In the genomic region with DNA sequence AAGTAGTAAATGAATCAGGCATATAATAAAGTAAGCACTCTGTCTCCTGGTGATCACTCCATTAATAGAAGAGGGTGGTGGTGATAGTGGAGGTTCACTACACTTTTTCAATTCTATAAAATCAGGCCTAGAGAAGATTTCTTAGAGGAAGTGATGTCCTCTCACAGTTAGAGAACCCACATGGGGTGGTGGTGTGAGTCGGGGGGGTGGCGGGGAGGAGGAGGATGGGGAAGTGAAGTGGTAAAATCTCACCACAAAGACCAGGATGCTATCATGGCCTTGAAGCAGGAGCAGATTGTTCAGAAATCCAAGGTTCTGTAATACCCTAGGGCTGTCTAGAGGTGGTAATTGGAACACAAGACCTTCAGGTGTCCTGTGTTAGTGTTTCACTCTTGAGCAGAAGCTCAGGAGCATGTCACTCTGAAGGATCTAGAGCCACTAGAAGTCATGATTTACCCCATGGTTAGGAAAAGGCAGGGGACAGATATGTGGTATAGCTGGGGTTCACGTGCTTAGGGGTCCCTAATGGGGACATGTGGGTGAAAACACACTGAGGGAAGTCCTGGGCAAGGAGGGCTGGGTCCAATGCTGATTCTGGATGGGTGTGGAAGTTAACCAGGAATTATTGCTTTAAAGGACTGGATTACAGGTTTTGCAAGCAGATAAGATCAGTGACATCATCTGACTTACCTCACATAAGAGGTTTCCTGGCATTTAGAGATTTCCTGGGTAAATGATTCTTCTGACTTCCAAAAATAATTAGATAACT, we compare ENCODE assay signal across 8 cellular contexts. TPM values are rescaled to one million over a fixed set of nuclear protein-coding genes. Genes with fewer than 3 reads are reported as not detected.
A peak's percentile ranks its signal among the peaks of the same experiment; 100 is the strongest.
DNase-seq lines count a peak whose midpoint lies in the region; ATAC-seq, FAIRE-seq and TF ChIP-seq lines count a peak whose summit lies in the region.

No MANE protein-coding gene starts in this region.

- no TSS peak for BruUV-seq in GM12878 (replicated peaks; lab: Mats Ljungman, UMichigan)

- FAIRE-seq in GM12878 (lab: Jason Lieb, UNC), result no peak
- FAIRE-seq in pancreas (lab: Jason Lieb, UNC), result no peak

- ATAC-seq in GM21737 (IDR thresholded peaks at IDR 0.05; ENCODE audit: unreplicated experiment) (peak; percentile 45), GM12878 (peak; percentile 67), pancreas (peak in 3 of 4 donors; percentile 39 to 77 (median 62)), GM18870 (IDR thresholded peaks at IDR 0.05; ENCODE audit: unreplicated experiment) (no peak)

- 44% methylated on average over 2 of the region's 3 CpGs for WGBS in GM12878 (ENCODE audit: insufficient coverage, insufficient replicate concordance, low lambda C conversion rate, missing lambda C conversion rate)
- 88 to 97% methylated on average over 3 of the region's 3 CpGs for WGBS in pancreas, 2 donors

- CTCF ChIA-PET in GM12878 (lab: Yijun Ruan, JAX), result interaction anchor here (0.9 to 1.6 kb wide), 2 partner anchors 11 to 13 kb away, joined by 3 read pairs; no protein-coding TSS in a partner anchor

- no peak overlapping the region for H3K4me3 ChIP-seq in Peyer's patch
- no peak overlapping the region for H3K4me3 ChIP-seq in GM12878
- H3K4me3 ChIP-seq in pancreas, result no peak overlapping the region

- TF ChIP-seq RAD21 in GM12878 (IDR thresholded peaks at IDR 0.05; ENCODE audit: insufficient read depth, low read depth, low read length), result no peak

- no peak for TF ChIP-seq CTCF in Peyer's patch (IDR thresholded peaks at IDR 0.05)
- no peak for TF ChIP-seq CTCF in GM12878 (IDR thresholded peaks at IDR 0.05 in 2 of 3, conservative IDR thresholded peaks at IDR 0.05 in 1 of 3; ENCODE audit: control insufficient read depth in 2 of 3, extremely low read depth in 1 of 3, insufficient read depth in 1 of 3, low read depth in 3 of 3, low read length in 3 of 3)
- TF ChIP-seq CTCF in pancreas (IDR thresholded peaks at IDR 0.05), result no peak
- no peak for TF ChIP-seq CTCF in GM13977 (IDR thresholded peaks at IDR 0.05; ENCODE audit: extremely low read depth, insufficient read depth, missing control alignments)

- in situ Hi-C loops in GM12878 (cut with MboI), result no loop called here
- in situ Hi-C loops in GM13977 (cut with MboI; ENCODE audit: low pct_unique_long_range_greater_than_20kb, low sequenced_read_pairs, unreplicated experiment), result no loop called here

- H3K27ac ChIP-seq in Peyer's patch, result peak overlapping the region; percentile 33 to 86 (median 40)
- H3K27ac ChIP-seq in GM12878 (ENCODE audit: control insufficient read depth, insufficient read depth), result peak overlapping the region; percentile 58
- H3K27ac ChIP-seq in pancreas, result peak overlapping the region in 1 of 4 donors; percentile 8

- peaks cover 0 to 28% (median 12%) of the 10 kb centered on the region in 4 donors for H3K4me1 ChIP-seq in Peyer's patch
- peaks cover 15% of the 10 kb centered on the region for H3K4me1 ChIP-seq in GM12878 (ENCODE audit: control insufficient read depth, insufficient read depth, low read length)
- H3K4me1 ChIP-seq in pancreas, result peaks cover 0 to 8% (median 0%) of the 10 kb centered on the region in 3 donors

- H3K9me3 ChIP-seq in Peyer's patch (no peaks in the 10 kb centered on the region), GM12878 (replicated peaks; ENCODE audit: control insufficient read depth, insufficient read depth, low read length) (no peaks in the 10 kb centered on the region), pancreas (no peaks in the 10 kb centered on the region)

- peak overlapping the region; percentile 48 for H2AFZ ChIP-seq in GM12878 (ENCODE audit: control insufficient read depth, low read depth, low read length)

- no peaks in the 10 kb centered on the region for H3K27me3 ChIP-seq in Peyer's patch
- no peaks in the 10 kb centered on the region for H3K27me3 ChIP-seq in GM12878 (replicated peaks in 1 of 2; ENCODE audit: control insufficient read depth in 2 of 2, insufficient read depth in 2 of 2, low read length in 1 of 2)
- no peaks in the 10 kb centered on the region for H3K27me3 ChIP-seq in pancreas

- SMC1A ChIA-PET in GM12878 (lab: Charles Lee; ENCODE audit: uncharacterized antibody, unreplicated experiment), result no interaction called here

- RAD21 ChIA-PET in GM12878 (lab: Charles Lee; ENCODE audit: unreplicated experiment), result no interaction called here

- intact Hi-C loops in GM12878 (cut with micrococcal nuclease; ENCODE audit: unreplicated experiment), result no loop called here
- intact Hi-C loops in pancreas (cut with DNase I), result no loop called here

- peak overlapping the region; percentile 59 for H3K4me2 ChIP-seq in GM12878 (ENCODE audit: control insufficient read depth, insufficient read depth)

- TF ChIP-seq POLR2A in Peyer's patch (IDR thresholded peaks at IDR 0.05), result no peak
- no peak for TF ChIP-seq POLR2A in GM12878 (IDR thresholded peaks at IDR 0.05; ENCODE audit: low read depth, low read length)

- peak in 2 of 3 donors; percentile 76 to 82 for DNase-seq in Peyer's patch
- no peak for DNase-seq in GM12878 (ENCODE audit: low read depth, low spot score)
- peak in 1 of 6 donors; percentile 45 for DNase-seq in pancreas
- no peak for DNase-seq in GM13977 (ENCODE audit: low spot score)
- DNase-seq in NCI-H345 treated with DMSO at 0.1 percent for 48 hours (lab: John Stamatoyannopoulos, UW; ENCODE audit: unreplicated experiment), result no peak
- DNase-seq in COR-L47 (lab: John Stamatoyannopoulos, UW), result no peak

- H4K20me1 ChIP-seq in GM12878 (ENCODE audit: control insufficient read depth, insufficient read depth), result no peaks in the 10 kb centered on the region

- POLR2A ChIA-PET in GM12878 (lab: Charles Lee), result no interaction called here

- H3K79me2 ChIP-seq in GM12878 (ENCODE audit: control insufficient read depth, insufficient read depth, low read length), result no peaks in the 10 kb centered on the region

- H3K36me3 ChIP-seq in Peyer's patch, result peaks cover 0 to 12% (median 0%) of the 10 kb centered on the region in 3 donors
- no peaks in the 10 kb centered on the region for H3K36me3 ChIP-seq in GM12878 (ENCODE audit: control insufficient read depth in 2 of 2, insufficient read depth in 2 of 2, low read length in 1 of 2)
- H3K36me3 ChIP-seq in pancreas, result no peaks in the 10 kb centered on the region

- H3K9ac ChIP-seq in GM12878 (ENCODE audit: control insufficient read depth, insufficient read depth, low read length), result peak overlapping the region; percentile 15; the same call in 1 of the 2 replicates

- no peak for TF ChIP-seq EP300 in GM12878 (IDR thresholded peaks at IDR 0.05; ENCODE audit: borderline replicate concordance in 1 of 2, control insufficient read depth in 1 of 2, low read depth in 2 of 2, low read length in 2 of 2)

RNA-seq across cellular contexts. Expression of a gene that starts 31.0 kb away (rescaled TPM):
- total RNA-seq in Peyer's patch (10 to 100 TPM in 3 of 4 donors, 1 to 10 TPM in 1; 1.7 to 19.6 (median 16.1) TPM), GM12878 (2014; rRNA removed) (2.7 and 3.5 TPM in 2 replicates), GM12878 (2014; rRNA removed; fragmentation: Illumina TruSeq; extraction: Trizol) (3.6 and 3.7 TPM in 2 replicates), GM12878 (2021) (3.9 and 4.1 TPM in 2 replicates), pancreas (1 to 10 TPM; 1.6 to 3.5 (median 2.3) TPM)
- 1.6 and 1.9 TPM in 2 replicates for total RNA-seq in GM12878 (2013; cell fraction: nucleolus; rRNA removed)
- 0.64 TPM for polyA plus RNA-seq in GM12878 (2011; ENCODE audit: low read depth)
- polyA plus RNA-seq in GM12878 (2011; rRNA removed) (0.87 and 1.3 TPM in 2 replicates), GM12878 (2014; fragmentation: Illumina TruSeq; extraction: Trizol) (3.3 and 6.6 TPM in 2 replicates), GM12878 (2014; fragmentation: Nextera tagmentation; extraction: Ambion mirVana) (1 to 10 TPM in 1 of 2 experiments, under 1 TPM in 1; 0.79 to 1.3 TPM), GM12878 (2014; rRNA removed) (2.3 and 2.8 TPM in 2 replicates), GM12878 (2016; fragmentation: Nextera tagmentation; extraction: Ambion mirVana) (1 to 10 TPM; 3.1 to 3.4 TPM), pancreas (1 to 10 TPM in 1 of 2 donors, under 1 TPM in 1; 0.92 to 1.2 TPM)
- 0.45 and 0.54 TPM in 2 replicates for polyA plus RNA-seq in GM12878 (2011; cell fraction: cytosol; rRNA removed)
- 0.25 and 0.30 TPM in 2 replicates for polyA plus RNA-seq in GM12878 (2011; cell fraction: nucleus; rRNA removed)
- polyA plus RNA-seq in GM12878 (2012), result 0.89 and 0.98 TPM in 2 replicates
- polyA minus RNA-seq in GM12878 (2011; rRNA and poly(A)+ RNA removed), result 0.57 and 0.95 TPM in 2 replicates
- polyA minus RNA-seq in GM12878 (2011; cell fraction: cytosol; rRNA and poly(A)+ RNA removed), result 0.13 and 0.21 TPM in 2 replicates
- polyA minus RNA-seq in GM12878 (2011; cell fraction: nucleus; rRNA and poly(A)+ RNA removed), result 0.12 and 0.19 TPM in 2 replicates

RNA-seq across cellular contexts. Expression of a gene that starts 42.1 kb away (rescaled TPM):
- 10 to 100 TPM; 11.1 to 21.7 (median 15.4) TPM for total RNA-seq in Peyer's patch
- 19.7 and 21.5 TPM in 2 replicates for total RNA-seq in GM12878 (2013; cell fraction: nucleolus; rRNA removed)
- 53.0 and 56.9 TPM in 2 replicates for total RNA-seq in GM12878 (2014; rRNA removed)
- total RNA-seq in GM12878 (2014; rRNA removed; fragmentation: Illumina TruSeq; extraction: Trizol), result 44.6 and 45.8 TPM in 2 replicates
- 52.7 and 55.2 TPM in 2 replicates for total RNA-seq in GM12878 (2021)
- 8.9 TPM for polyA plus RNA-seq in GM12878 (2011; ENCODE audit: low read depth)
- polyA plus RNA-seq in GM12878 (2011; rRNA removed), result 31.7 and 34.4 TPM in 2 replicates
- polyA plus RNA-seq in GM12878 (2011; cell fraction: cytosol; rRNA removed), result 23.8 and 32.5 TPM in 2 replicates
- 17.0 and 24.8 TPM in 2 replicates for polyA plus RNA-seq in GM12878 (2011; cell fraction: nucleus; rRNA removed)
- polyA plus RNA-seq in GM12878 (2012), result 20.8 and 29.5 TPM in 2 replicates
- polyA plus RNA-seq in GM12878 (2014; fragmentation: Illumina TruSeq; extraction: Trizol), result 34.4 and 46.7 TPM in 2 replicates
- polyA plus RNA-seq in GM12878 (2014; fragmentation: Nextera tagmentation; extraction: Ambion mirVana), result 10 to 100 TPM; 24.2 to 27.8 TPM
- 33.2 and 40.1 TPM in 2 replicates for polyA plus RNA-seq in GM12878 (2014; rRNA removed)
- polyA plus RNA-seq in GM12878 (2016; fragmentation: Nextera tagmentation; extraction: Ambion mirVana), result 10 to 100 TPM; 65.9 to 75.2 TPM
- 39.6 and 43.2 TPM in 2 replicates for polyA minus RNA-seq in GM12878 (2011; rRNA and poly(A)+ RNA removed)
- 38.9 and 53.2 TPM in 2 replicates for polyA minus RNA-seq in GM12878 (2011; cell fraction: cytosol; rRNA and poly(A)+ RNA removed)
- polyA minus RNA-seq in GM12878 (2011; cell fraction: nucleus; rRNA and poly(A)+ RNA removed), result 16.2 and 32.3 TPM in 2 replicates
- total RNA-seq in pancreas, result 10 to 100 TPM in 5 of 6 donors, 1 to 10 TPM in 1; 8.4 to 20.0 (median 14.4) TPM
- polyA plus RNA-seq in pancreas, result 1 to 10 TPM; 4.4 to 9.9 TPM

Comparison
In these comparisons a context has a peak if more than half of its experiments do, and no peak if none do; other contexts are left out.
1. DNase-seq: peak in Peyer's patch (2 of 3); none in GM12878 (single experiment), GM13977 (single experiment), NCI-H345 treated with DMSO at 0.1 percent for 48 hours (single experiment) and COR-L47 (single experiment).